ENCODE assay signal across 1 cellular context in genomic region chr6:13708679-13709261, GRCh38.
TF ChIP-seq lines count a peak whose summit lies in the region.

No MANE protein-coding gene starts in this region.

TF ChIP-seq in HepG2, 621 proteins besides CTCF, POLR2A, EP300 and RAD21:
- TF ChIP-seq ZNF646 (CRISPR knock-in tag; IDR thresholded peaks at IDR 0.05) (peak; percentile 74), HNRNPH1 (optimal IDR thresholded peaks at IDR 0.05; ENCODE audit: low read depth, low read length) (no peak), ZNF737 (CRISPR knock-in tag; IDR thresholded peaks at IDR 0.05; ENCODE audit: borderline replicate concordance) (no peak), NR1H2 (CRISPR knock-in tag; IDR thresholded peaks at IDR 0.05; ENCODE audit: borderline replicate concordance, low read depth) (no peak), CBFB (CRISPR knock-in tag; IDR thresholded peaks at IDR 0.05) (no peak), ZNF713 (CRISPR knock-in tag; IDR thresholded peaks at IDR 0.05) (no peak), ARID2 (CRISPR knock-in tag; IDR thresholded peaks at IDR 0.05; ENCODE audit: borderline replicate concordance) (no peak), PITX1 (CRISPR knock-in tag; IDR thresholded peaks at IDR 0.05) (no peak), ATM (IDR thresholded peaks at IDR 0.05; ENCODE audit: borderline replicate concordance) (peak; percentile 43; the same call in 1 of the 2 replicates), MLXIP (CRISPR knock-in tag; IDR thresholded peaks at IDR 0.05; ENCODE audit: borderline replicate concordance) (no peak), DZIP1 (CRISPR knock-in tag; IDR thresholded peaks at IDR 0.05) (no peak), TBL1XR1 (IDR thresholded peaks at IDR 0.05; ENCODE audit: borderline replicate concordance, low read length, partially characterized antibody) (no peak), YEATS4 (CRISPR knock-in tag; IDR thresholded peaks at IDR 0.05; ENCODE audit: borderline replicate concordance) (0 out of 2 replicates have a peak, but pooled peaks have one; percentile 8), SALL1 (CRISPR knock-in tag; IDR thresholded peaks at IDR 0.05) (no peak), ZNF720 (CRISPR knock-in tag; IDR thresholded peaks at IDR 0.05) (no peak), FOXK1 (CRISPR knock-in tag; IDR thresholded peaks at IDR 0.05; ENCODE audit: borderline replicate concordance, low read depth) (no peak), ATF3 (CRISPR knock-in tag; IDR thresholded peaks at IDR 0.05) (no peak), ZNF670 (CRISPR knock-in tag; IDR thresholded peaks at IDR 0.05; ENCODE audit: borderline replicate concordance) (no peak), POLR2G (IDR thresholded peaks at IDR 0.05; ENCODE audit: low read depth, low read length) (no peak)
